ENCODE assay signal across 10 cellular contexts in the genomic region with DNA sequence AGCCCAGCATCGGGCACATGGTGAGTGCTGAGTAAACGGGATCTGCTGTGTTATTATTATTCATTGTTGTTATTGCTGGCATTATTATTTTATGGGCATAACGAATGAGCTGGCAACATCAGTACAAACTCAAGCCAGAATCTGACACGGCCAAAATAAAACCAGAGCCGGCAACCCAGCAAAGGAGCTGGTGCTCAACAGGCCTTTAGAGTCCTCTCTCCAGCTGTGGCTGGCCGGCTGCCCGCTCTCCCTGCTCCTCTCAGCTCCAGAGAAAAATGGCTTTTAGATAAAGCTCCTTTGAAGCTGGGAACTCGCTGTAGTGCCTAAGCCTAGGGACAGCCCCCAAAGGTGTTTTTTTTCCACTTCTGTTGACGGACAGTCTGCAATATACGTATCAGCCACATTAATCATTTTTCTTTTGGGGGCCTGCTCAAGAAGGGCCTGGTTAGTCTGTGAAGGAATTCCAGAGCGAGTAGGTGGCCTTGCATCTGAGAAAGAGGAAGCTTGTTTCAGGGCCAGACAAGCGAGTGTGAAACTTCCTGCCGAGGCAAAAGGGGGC.
DNase-seq lines count a peak whose midpoint lies in the region; ATAC-seq, FAIRE-seq and TF ChIP-seq lines count a peak whose summit lies in the region.
"Had no signal": no experiment of that assay in that cellular context is flagged by ENCODE, and none has a peak within 500 bp of the region (broad histone marks: within the 10 kb centered on the region; RNA-seq: fewer than 3 reads in every experiment).

No MANE protein-coding gene starts in this region.

- no peak for TF ChIP-seq CTCF in A549 (IDR thresholded peaks at IDR 0.05)
- no peak for TF ChIP-seq CTCF in bronchial epithelial cell (IDR thresholded peaks at IDR 0.05; ENCODE audit: insufficient read depth, low read length, severe bottlenecking)

- no peak for DNase-seq in A549 (ENCODE audit: low read depth in 1 of 2, low spot score in 1 of 2)
- peak; percentile 36 for DNase-seq in bronchial epithelial cell (ENCODE audit: low read depth)
- DNase-seq in midbrain (lab: John Stamatoyannopoulos, UW): peak; percentile 83
- DNase-seq in H4 (ENCODE audit: low spot score): no peak
- no peak for DNase-seq in activated CD4-positive, alpha-beta T cell treated with anti-CD3 and anti-CD28 coated beads, Interleukin-2, amount 50 U/mL, for 4 hours

- CTCF ChIA-PET in A549 (lab: Yijun Ruan, JAX): interaction anchor here (0.8 to 1.3 kb wide), 2 partner anchors 10 to 19 kb away, joined by 3 read pairs; no protein-coding TSS in a partner anchor

- H3K9ac ChIP-seq in HUES6 (ENCODE audit: low read length): no peak overlapping the region

- H3K4me1 ChIP-seq in A549 (peaks cover 13% of the 10 kb centered on the region; the same call in 2 of the 3 replicates), HUES6 (ENCODE audit: control insufficient read depth, insufficient read depth, low read length) (peaks cover 35% of the 10 kb centered on the region)

- H3K36me3 ChIP-seq in HUES6 (ENCODE audit: control insufficient read depth, insufficient read depth, low read length) (no peaks in the 10 kb centered on the region), bronchial epithelial cell (ENCODE audit: control insufficient read depth, insufficient read depth, low read length) (no peaks in the 10 kb centered on the region)

- no peaks in the 10 kb centered on the region for H3K9me3 ChIP-seq in A549
- H3K9me3 ChIP-seq in HUES6 (ENCODE audit: control insufficient read depth, insufficient read depth, low read depth, low read length): no peaks in the 10 kb centered on the region

- H3K27me3 ChIP-seq in HUES6 (ENCODE audit: control insufficient read depth, insufficient read depth, low read length) (no peaks in the 10 kb centered on the region), bronchial epithelial cell (ENCODE audit: control insufficient read depth, insufficient read depth, low read length) (no peaks in the 10 kb centered on the region)

- ATAC-seq in A549: peak in 1 of 2 experiments; percentile 40; a peak in 3 of 6 replicates
- ATAC-seq in GM21619 (IDR thresholded peaks at IDR 0.05; ENCODE audit: unreplicated experiment): no peak
- ATAC-seq in HG03442 (IDR thresholded peaks at IDR 0.05; ENCODE audit: unreplicated experiment): no peak

- whole genome bisulfite sequencing in A549 (ENCODE audit: missing lambda C conversion rate): 89% methylated on average over 13 of the region's 13 CpGs

- no peak overlapping the region for H3K4me3 ChIP-seq in A549
- H3K4me3 ChIP-seq in HUES6 (ENCODE audit: low read depth, low read length): no peak overlapping the region
- no peak overlapping the region for H3K4me3 ChIP-seq in bronchial epithelial cell (ENCODE audit: low read depth, low read length)
- H3K4me3 ChIP-seq: PC-9 had no signal

- FAIRE-seq in A549 (lab: Jason Lieb, UNC) (no peak), bronchial epithelial cell (lab: Jason Lieb, UNC) (no peak)
- FAIRE-seq: G401.6 had no signal

- no peak for TF ChIP-seq RAD21 in A549 (conservative IDR thresholded peaks at IDR 0.05 in 1 of 2, IDR thresholded peaks at IDR 0.05 in 1 of 2)

- no peak for TF ChIP-seq EP300 in A549 (IDR thresholded peaks at IDR 0.05)

- POLR2A ChIA-PET in A549 (lab: Yijun Ruan, JAX): no interaction called here

- TF ChIP-seq POLR2A in A549 (IDR thresholded peaks at IDR 0.05; ENCODE audit: low read length): no peak

- H3K27ac ChIP-seq in A549 (peak overlapping the region; percentile 56 to 58; a peak in 4 of 6 replicates), HUES6 (ENCODE audit: low read depth, low read length) (0 out of 2 replicates have a peak overlapping the region, but pooled peaks have one; percentile 4)

- peak overlapping the region; percentile 39 for H3K4me2 ChIP-seq in A549
- H3K4me2 ChIP-seq: PC-9 had no signal

TF ChIP-seq in A549, 52 proteins besides CTCF, POLR2A, EP300 and RAD21:
- TF ChIP-seq GATA3 (IDR thresholded peaks at IDR 0.05; ENCODE audit: borderline replicate concordance) (no peak), TP53 (CRISPR knock-in tag; IDR thresholded peaks at IDR 0.05) (no peak), SREBF2 (IDR thresholded peaks at IDR 0.05) (no peak), RFX5 (IDR thresholded peaks at IDR 0.05) (no peak), EHF (CRISPR knock-in tag; IDR thresholded peaks at IDR 0.05) (no peak), ESRRA (IDR thresholded peaks at IDR 0.05; ENCODE audit: borderline replicate concordance, low read length) (no peak), POLR2AphosphoS2 (conservative IDR thresholded peaks at IDR 0.05; ENCODE audit: low read length) (no peak), RNF2 (IDR thresholded peaks at IDR 0.05; ENCODE audit: borderline replicate concordance, low read depth) (no peak), ZFP36 (IDR thresholded peaks at IDR 0.05; ENCODE audit: borderline replicate concordance, partially characterized antibody) (no peak), JUN (IDR thresholded peaks at IDR 0.05) (no peak)
- TF ChIP-seq, protein P1, sequence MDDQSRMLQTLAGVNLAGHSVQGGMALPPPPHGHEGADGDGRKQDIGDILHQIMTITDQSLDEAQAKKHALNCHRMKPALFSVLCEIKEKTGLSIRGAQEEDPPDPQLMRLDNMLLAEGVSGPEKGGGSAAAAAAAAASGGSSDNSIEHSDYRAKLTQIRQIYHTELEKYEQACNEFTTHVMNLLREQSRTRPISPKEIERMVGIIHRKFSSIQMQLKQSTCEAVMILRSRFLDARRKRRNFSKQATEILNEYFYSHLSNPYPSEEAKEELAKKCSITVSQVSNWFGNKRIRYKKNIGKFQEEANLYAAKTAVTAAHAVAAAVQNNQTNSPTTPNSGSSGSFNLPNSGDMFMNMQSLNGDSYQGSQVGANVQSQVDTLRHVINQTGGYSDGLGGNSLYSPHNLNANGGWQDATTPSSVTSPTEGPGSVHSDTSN (IDR thresholded peaks at IDR 0.05): no peak
- TF ChIP-seq, protein P2, sequence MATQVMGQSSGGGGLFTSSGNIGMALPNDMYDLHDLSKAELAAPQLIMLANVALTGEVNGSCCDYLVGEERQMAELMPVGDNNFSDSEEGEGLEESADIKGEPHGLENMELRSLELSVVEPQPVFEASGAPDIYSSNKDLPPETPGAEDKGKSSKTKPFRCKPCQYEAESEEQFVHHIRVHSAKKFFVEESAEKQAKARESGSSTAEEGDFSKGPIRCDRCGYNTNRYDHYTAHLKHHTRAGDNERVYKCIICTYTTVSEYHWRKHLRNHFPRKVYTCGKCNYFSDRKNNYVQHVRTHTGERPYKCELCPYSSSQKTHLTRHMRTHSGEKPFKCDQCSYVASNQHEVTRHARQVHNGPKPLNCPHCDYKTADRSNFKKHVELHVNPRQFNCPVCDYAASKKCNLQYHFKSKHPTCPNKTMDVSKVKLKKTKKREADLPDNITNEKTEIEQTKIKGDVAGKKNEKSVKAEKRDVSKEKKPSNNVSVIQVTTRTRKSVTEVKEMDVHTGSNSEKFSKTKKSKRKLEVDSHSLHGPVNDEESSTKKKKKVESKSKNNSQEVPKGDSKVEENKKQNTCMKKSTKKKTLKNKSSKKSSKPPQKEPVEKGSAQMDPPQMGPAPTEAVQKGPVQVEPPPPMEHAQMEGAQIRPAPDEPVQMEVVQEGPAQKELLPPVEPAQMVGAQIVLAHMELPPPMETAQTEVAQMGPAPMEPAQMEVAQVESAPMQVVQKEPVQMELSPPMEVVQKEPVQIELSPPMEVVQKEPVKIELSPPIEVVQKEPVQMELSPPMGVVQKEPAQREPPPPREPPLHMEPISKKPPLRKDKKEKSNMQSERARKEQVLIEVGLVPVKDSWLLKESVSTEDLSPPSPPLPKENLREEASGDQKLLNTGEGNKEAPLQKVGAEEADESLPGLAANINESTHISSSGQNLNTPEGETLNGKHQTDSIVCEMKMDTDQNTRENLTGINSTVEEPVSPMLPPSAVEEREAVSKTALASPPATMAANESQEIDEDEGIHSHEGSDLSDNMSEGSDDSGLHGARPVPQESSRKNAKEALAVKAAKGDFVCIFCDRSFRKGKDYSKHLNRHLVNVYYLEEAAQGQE (IDR thresholded peaks at IDR 0.05): no peak

Comparison
In these comparisons a context has a peak if more than half of its experiments do, and no peak if none do; other contexts are left out.
1. DNase-seq: peak in bronchial epithelial cell (single experiment) and midbrain (single experiment); none in A549 (0 of 2), H4 (single experiment) and activated CD4-positive, alpha-beta T cell treated with anti-CD3 and anti-CD28 coated beads, Interleukin-2, amount 50 U/mL, for 4 hours (0 of 2).